ENCODE assay signal across 17 cellular contexts in the genomic region with DNA sequence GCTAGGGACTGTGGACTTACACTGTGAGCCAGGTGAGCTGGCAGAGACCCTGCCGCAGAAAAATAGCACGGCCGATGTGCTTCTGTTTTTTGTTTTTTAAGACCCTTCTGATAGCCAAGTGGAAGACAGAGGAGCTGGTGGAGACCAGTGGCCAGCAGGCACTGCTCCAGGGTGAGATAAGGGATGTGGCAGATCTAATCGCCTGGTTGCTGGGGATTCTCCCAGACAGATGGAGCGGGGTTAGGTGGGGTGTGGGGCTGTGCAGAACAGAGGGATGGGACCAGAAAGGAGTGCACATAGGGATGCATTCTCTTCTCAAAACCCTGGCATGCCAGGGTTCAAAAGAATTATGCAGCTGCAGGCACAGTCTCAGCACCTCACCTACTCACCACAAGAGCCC.
DNase-seq lines count a peak whose midpoint lies in the region; ATAC-seq and TF ChIP-seq lines count a peak whose summit lies in the region.
"Had no signal": no experiment of that assay in that cellular context is flagged by ENCODE, and none has a peak within 500 bp of the region (broad histone marks: within the 10 kb centered on the region; RNA-seq: fewer than 3 reads in every experiment).

No MANE protein-coding gene starts in this region.

- no peak overlapping the region for H3K9ac ChIP-seq in SK-N-SH

- no peak overlapping the region for H3K4me3 ChIP-seq in SK-N-SH (ENCODE audit: low read depth in 2 of 2, low read length in 1 of 2)
- no peak overlapping the region for H3K4me3 ChIP-seq in CD4-positive, alpha-beta memory T cell (ENCODE audit: low read length in 2 of 2)
- H3K4me3 ChIP-seq: A549 had no signal

- peaks cover 31 to 52% of the 10 kb centered on the region in 2 experiments for H3K36me3 ChIP-seq in SK-N-SH (replicated peaks in 1 of 2; ENCODE audit: control insufficient read depth in 1 of 2, insufficient read depth in 2 of 2, low read length in 1 of 2)
- peaks cover 65% of the 10 kb centered on the region for H3K36me3 ChIP-seq in CD4-positive, alpha-beta memory T cell (ENCODE audit: insufficient read depth, low read length)

- POLR2A ChIA-PET in SK-N-SH (lab: Yijun Ruan, JAX): no interaction called here
- POLR2A ChIA-PET in CD4-positive, alpha-beta memory T cell (lab: Charles Lee; ENCODE audit: partially characterized antibody): interaction anchor here (0.9 to 1.5 kb wide), 2 partner anchors 80 to 83 kb away, joined by 3 to 11 read pairs; a partner anchor contains a TSS

- no peak for DNase-seq in activated T-cell treated with anti-CD3 and anti-CD28 coated beads, Interleukin-2, amount 50 U/mL, for 24 hours
- no peak for DNase-seq in activated T-cell treated with anti-CD3 and anti-CD28 coated beads, Interleukin-2, amount 50 U/mL, for 72 hours
- DNase-seq in SK-N-SH (peak; percentile 91), cerebellar cortex (ENCODE audit: low spot score) (peak; percentile 30)
- no peak for DNase-seq in CD4-positive, alpha-beta memory T cell
- no peak for DNase-seq in activated CD8-positive, alpha-beta memory T cell treated with anti-CD3 and anti-CD28 coated beads, Interleukin-2, amount 50 U/mL, for 48 hours
- no peak for DNase-seq in stimulated activated CD4-positive, alpha-beta T cell treated with anti-CD3 and anti-CD28 coated beads, Interleukin-12 subunit alpha, Interleukin-12 subunit beta, amount 100 ng/mL, for 4 hours
- DNase-seq: Caco-2, GOT3, MV-4-11, NCI-H2029, NCI-H2171 treated with DMSO at 0.1 percent for 48 hours, NCI-H748 treated with DMSO at 0.1 percent for 48 hours had no signal

- no peaks in the 10 kb centered on the region for H3K9me3 ChIP-seq in SK-N-SH
- H3K9me3 ChIP-seq in CD4-positive, alpha-beta memory T cell (ENCODE audit: control insufficient read depth in 1 of 2, low read length in 2 of 2): no peaks in the 10 kb centered on the region
- H3K9me3 ChIP-seq: A549, Caco-2 had no signal

- peaks cover 0 to 31% of the 10 kb centered on the region in 2 experiments; a peak in 2 of 4 replicates for H3K4me1 ChIP-seq in SK-N-SH (ENCODE audit: control insufficient read depth in 1 of 2, insufficient read depth in 2 of 2, low read depth in 1 of 2, low read length in 1 of 2)
- H3K4me1 ChIP-seq in CD4-positive, alpha-beta memory T cell (ENCODE audit: insufficient read depth, low read length): peaks cover 33% of the 10 kb centered on the region
- H3K4me1 ChIP-seq: A549, Caco-2 had no signal

- ATAC-seq in activated T-cell treated with anti-CD3 and anti-CD28 coated beads, Interleukin-2, amount 50 U/mL, for 72 hours (replicated peaks in 1 of 2): no peak
- no peak for ATAC-seq in stimulated activated memory B cell treated with anti-CD40 and anti-IgM and Interleukin-4, amounts not matched to agents 10 μg/mL and 1 μg/mL and 100 μg/mL, for 72 hours
- ATAC-seq: A549, Panc1 had no signal

- H4K20me1 ChIP-seq in SK-N-SH (ENCODE audit: insufficient read depth): peaks cover 4% of the 10 kb centered on the region; the same call in 1 of the 2 replicates

- peaks cover 97% of the 10 kb centered on the region for H3K36me3 Mint-ChIP-seq in activated T-cell treated with anti-CD3 and anti-CD28 coated beads, Interleukin-2, amount 50 U/mL, for 24 hours (ENCODE audit: low read depth)
- peaks cover 6 to 31% of the 10 kb centered on the region in 2 donors for H3K36me3 Mint-ChIP-seq in activated T-cell treated with anti-CD3 and anti-CD28 coated beads, Interleukin-2, amount 50 U/mL, for 72 hours (ENCODE audit: insufficient read depth in 2 of 2)
- peaks cover 95% of the 10 kb centered on the region for H3K36me3 Mint-ChIP-seq in stimulated activated memory B cell treated with anti-CD40 and anti-IgM and Interleukin-4, amounts not matched to agents 10 μg/mL and 1 μg/mL and 100 μg/mL, for 72 hours
- H3K36me3 Mint-ChIP-seq in CD4-positive, alpha-beta memory T cell: peaks cover 54 to 89% of the 10 kb centered on the region in 2 donors

- TF ChIP-seq EP300 in SK-N-SH (IDR thresholded peaks at IDR 0.05; ENCODE audit: borderline replicate concordance in 1 of 2, low read depth in 1 of 2, low read length in 1 of 2): peak in 1 of 2 experiments; percentile 91; a peak in 2 of 4 replicates

- no peaks in the 10 kb centered on the region for H3K27me3 Mint-ChIP-seq in activated T-cell treated with anti-CD3 and anti-CD28 coated beads, Interleukin-2, amount 50 U/mL, for 24 hours
- H3K27me3 Mint-ChIP-seq in activated T-cell treated with anti-CD3 and anti-CD28 coated beads, Interleukin-2, amount 50 U/mL, for 72 hours (ENCODE audit: low read depth): no peaks in the 10 kb centered on the region
- no peaks in the 10 kb centered on the region for H3K27me3 Mint-ChIP-seq in stimulated activated memory B cell treated with anti-CD40 and anti-IgM and Interleukin-4, amounts not matched to agents 10 μg/mL and 1 μg/mL and 100 μg/mL, for 72 hours
- no peaks in the 10 kb centered on the region for H3K27me3 Mint-ChIP-seq in CD4-positive, alpha-beta memory T cell

- no peak overlapping the region for H2AFZ ChIP-seq in SK-N-SH (ENCODE audit: low read depth)

- intact Hi-C loops in CD4-positive, alpha-beta memory T cell (cut with micrococcal nuclease): no loop called here

- no peak overlapping the region for H3K4me3 Mint-ChIP-seq in activated T-cell treated with anti-CD3 and anti-CD28 coated beads, Interleukin-2, amount 50 U/mL, for 24 hours
- H3K4me3 Mint-ChIP-seq in activated T-cell treated with anti-CD3 and anti-CD28 coated beads, Interleukin-2, amount 50 U/mL, for 72 hours: no peak overlapping the region
- no peak overlapping the region for H3K4me3 Mint-ChIP-seq in stimulated activated memory B cell treated with anti-CD40 and anti-IgM and Interleukin-4, amounts not matched to agents 10 μg/mL and 1 μg/mL and 100 μg/mL, for 72 hours
- H3K4me3 Mint-ChIP-seq in CD4-positive, alpha-beta memory T cell: no peak overlapping the region

- TF ChIP-seq CTCF in SK-N-SH (IDR thresholded peaks at IDR 0.05): no peak

- CTCF ChIA-PET in SK-N-SH (lab: Yijun Ruan, JAX): interaction anchor here (0.6 to 2.7 kb wide), 9 partner anchors 11 to 717 kb away, joined by 3 to 11 read pairs (median 4); no protein-coding TSS in a partner anchor
- CTCF ChIA-PET in CD4-positive, alpha-beta memory T cell (lab: Charles Lee; ENCODE audit: partially characterized antibody): no interaction called here

- H3K27me3 ChIP-seq in SK-N-SH (ENCODE audit: insufficient read depth): no peaks in the 10 kb centered on the region
- H3K27me3 ChIP-seq in CD4-positive, alpha-beta memory T cell (ENCODE audit: insufficient read depth, low read length): no peaks in the 10 kb centered on the region

- H3K9me3 Mint-ChIP-seq in activated T-cell treated with anti-CD3 and anti-CD28 coated beads, Interleukin-2, amount 50 U/mL, for 24 hours: no peaks in the 10 kb centered on the region
- no peaks in the 10 kb centered on the region for H3K9me3 Mint-ChIP-seq in activated T-cell treated with anti-CD3 and anti-CD28 coated beads, Interleukin-2, amount 50 U/mL, for 72 hours
- H3K9me3 Mint-ChIP-seq in stimulated activated memory B cell treated with anti-CD40 and anti-IgM and Interleukin-4, amounts not matched to agents 10 μg/mL and 1 μg/mL and 100 μg/mL, for 72 hours: no peaks in the 10 kb centered on the region
- no peaks in the 10 kb centered on the region for H3K9me3 Mint-ChIP-seq in CD4-positive, alpha-beta memory T cell

- H3K27ac ChIP-seq in SK-N-SH (ENCODE audit: low read depth in 2 of 2, low read length in 1 of 2): peak overlapping the region in 1 of 2 experiments; percentile 65; a peak in 1 of 4 replicates
- H3K27ac ChIP-seq in CD4-positive, alpha-beta memory T cell (ENCODE audit: low read depth, low read length): no peak overlapping the region
- H3K27ac ChIP-seq: A549, C4-2B had no signal

- no peaks in the 10 kb centered on the region for H3F3A ChIP-seq in SK-N-SH (replicated peaks; ENCODE audit: insufficient read depth)

- H3K4me1 Mint-ChIP-seq in activated T-cell treated with anti-CD3 and anti-CD28 coated beads, Interleukin-2, amount 50 U/mL, for 24 hours (ENCODE audit: low read depth): peaks cover 58% of the 10 kb centered on the region
- H3K4me1 Mint-ChIP-seq in activated T-cell treated with anti-CD3 and anti-CD28 coated beads, Interleukin-2, amount 50 U/mL, for 72 hours (ENCODE audit: low read depth): peaks cover 61% of the 10 kb centered on the region
- H3K4me1 Mint-ChIP-seq in stimulated activated memory B cell treated with anti-CD40 and anti-IgM and Interleukin-4, amounts not matched to agents 10 μg/mL and 1 μg/mL and 100 μg/mL, for 72 hours: peaks cover 66% of the 10 kb centered on the region
- H3K4me1 Mint-ChIP-seq in CD4-positive, alpha-beta memory T cell: peaks cover 31 to 76% (median 47%) of the 10 kb centered on the region in 4 donors

- TF ChIP-seq RAD21 in SK-N-SH (IDR thresholded peaks at IDR 0.05; ENCODE audit: low read length): peak; percentile 34; the same call in 1 of the 2 replicates

- peaks cover 34% of the 10 kb centered on the region; the same call in 1 of the 2 replicates for H3K79me2 ChIP-seq in SK-N-SH (ENCODE audit: insufficient read depth)

- peak overlapping the region; percentile 9 for H3K27ac Mint-ChIP-seq in activated T-cell treated with anti-CD3 and anti-CD28 coated beads, Interleukin-2, amount 50 U/mL, for 24 hours
- H3K27ac Mint-ChIP-seq in activated T-cell treated with anti-CD3 and anti-CD28 coated beads, Interleukin-2, amount 50 U/mL, for 72 hours: no peak overlapping the region
- H3K27ac Mint-ChIP-seq in stimulated activated memory B cell treated with anti-CD40 and anti-IgM and Interleukin-4, amounts not matched to agents 10 μg/mL and 1 μg/mL and 100 μg/mL, for 72 hours: peak overlapping the region; percentile 81
- peak overlapping the region in 2 of 7 donors; percentile 12 to 13 for H3K27ac Mint-ChIP-seq in CD4-positive, alpha-beta memory T cell

- 80% methylated on average over 5 of the region's 5 CpGs for whole genome bisulfite sequencing in SK-N-SH (ENCODE audit: low lambda C conversion rate)

- H3K4me2 ChIP-seq in SK-N-SH: no peak overlapping the region
- H3K4me2 ChIP-seq: A549 had no signal

- no peaks in the 10 kb centered on the region for H3K9me2 ChIP-seq in SK-N-SH

TF ChIP-seq in SK-N-SH, 30 proteins besides CTCF, POLR2A, EP300 and RAD21 (continues in another document):
- TF ChIP-seq RCOR1 (IDR thresholded peaks at IDR 0.05; ENCODE audit: low read length) (peak; percentile 93), TAF1 (IDR thresholded peaks at IDR 0.05; ENCODE audit: borderline replicate concordance, low read depth, low read length) (no peak)

Comparison
In these comparisons a context has a peak if more than half of its experiments do, and no peak if none do; other contexts are left out.
1. DNase-seq: peak in SK-N-SH (single experiment) and cerebellar cortex (single experiment); none in activated T-cell treated with anti-CD3 and anti-CD28 coated beads, Interleukin-2, amount 50 U/mL, for 24 hours (single experiment), activated T-cell treated with anti-CD3 and anti-CD28 coated beads, Interleukin-2, amount 50 U/mL, for 72 hours (0 of 2), CD4-positive, alpha-beta memory T cell (0 of 5), activated CD8-positive, alpha-beta memory T cell treated with anti-CD3 and anti-CD28 coated beads, Interleukin-2, amount 50 U/mL, for 48 hours (single experiment) and stimulated activated CD4-positive, alpha-beta T cell treated with anti-CD3 and anti-CD28 coated beads, Interleukin-12 subunit alpha, Interleukin-12 subunit beta, amount 100 ng/mL, for 4 hours (single experiment).